Comparison of ENCODE assay signal across 5 cellular contexts in genomic region chr10:43430919-43431318, GRCh38. TPM values are rescaled to one million over a fixed set of nuclear protein-coding genes. Genes with fewer than 3 reads are reported as not detected.
"Had no signal": no experiment of that assay in that cellular context is flagged by ENCODE, and none has a peak within 500 bp of the region (broad histone marks: within the 10 kb centered on the region; RNA-seq: fewer than 3 reads in every experiment).

No MANE protein-coding gene starts in this region.

RNA-seq across cellular contexts. Expression of gene FXYD4, which starts 59.5 kb away (rescaled TPM):
- total RNA-seq: HT-29, M059J, OCI-LY7, PC-3, SK-MEL-5 had no signal
